In genomic region chr1:32878183-32878582, GRCh38 we compare ENCODE assay signal across 12 cellular contexts. TPM values are rescaled to one million over a fixed set of nuclear protein-coding genes. Genes with fewer than 3 reads are reported as not detected.
DNase-seq lines count a peak whose midpoint lies in the region; ATAC-seq and TF ChIP-seq lines count a peak whose summit lies in the region.
"Had no signal": no experiment of that assay in that cellular context is flagged by ENCODE, and none has a peak within 500 bp of the region (broad histone marks: within the 10 kb centered on the region; RNA-seq: fewer than 3 reads in every experiment).

No MANE protein-coding gene starts in this region.

- no peak for ATAC-seq in sciatic nerve
- no peak for ATAC-seq in GM18511 (IDR thresholded peaks at IDR 0.05; ENCODE audit: unreplicated experiment)
- ATAC-seq: effector memory CD8-positive, alpha-beta T cell had no signal

- no peak for TF ChIP-seq POLR2A in esophagus squamous epithelium (IDR thresholded peaks at IDR 0.05)

- no peak overlapping the region for H3K27ac ChIP-seq in coronary artery
- no peak overlapping the region for H3K27ac ChIP-seq in esophagus squamous epithelium
- H3K27ac ChIP-seq: thyroid gland had no signal

- no peak overlapping the region for H3K4me3 ChIP-seq in coronary artery
- no peak overlapping the region for H3K4me3 ChIP-seq in esophagus squamous epithelium
- H3K4me3 ChIP-seq: right atrium auricular region, thyroid gland had no signal

- DNase-seq in activated CD4-positive, CD25-positive, alpha-beta regulatory T cell treated with anti-CD3 and anti-CD28 coated beads, Interleukin-2, amount 50 U/mL, for 72 hours, result peak; percentile 17
- no peak for DNase-seq in activated CD4-positive, CD25-positive, alpha-beta regulatory T cell (lab: John Stamatoyannopoulos, UW)
- peak; percentile 29 for DNase-seq in NCI-H1694 treated with DMSO at 0.1 percent for 48 hours (lab: John Stamatoyannopoulos, UW)
- DNase-seq in coronary artery (ENCODE audit: low spot score), result peak; percentile 55
- DNase-seq in sciatic nerve (ENCODE audit: low spot score), result peak; percentile 34
- DNase-seq in stimulated activated CD4-positive, alpha-beta T cell treated with anti-CD3 and anti-CD28 coated beads, Interleukin-1b, Interleukin-23, amount 100 ng/mL, for 48 hours, result no peak
- no peak for DNase-seq in esophagus squamous epithelium (lab: John Stamatoyannopoulos, UW)
- DNase-seq: effector memory CD8-positive, alpha-beta T cell; T-helper 9 cell had no signal

- H3K9me3 ChIP-seq in esophagus squamous epithelium, result no peaks in the 10 kb centered on the region
- H3K9me3 ChIP-seq: right atrium auricular region, thyroid gland had no signal

- intact Hi-C loops in sciatic nerve (cut with DNase I) (no loop called here), esophagus squamous epithelium (cut with DNase I) (loop anchor here (10.0 kb wide), 1 partner anchor 163 kb away; no protein-coding TSS in a partner anchor)

- peaks cover 5 to 26% (median 5%) of the 10 kb centered on the region in 3 donors for H3K4me1 ChIP-seq in esophagus squamous epithelium

- no peaks in the 10 kb centered on the region for H3K36me3 ChIP-seq in esophagus squamous epithelium
- H3K36me3 ChIP-seq: right atrium auricular region, thyroid gland had no signal

- no peak for TF ChIP-seq CTCF in coronary artery (IDR thresholded peaks at IDR 0.05)
- TF ChIP-seq CTCF in esophagus squamous epithelium (IDR thresholded peaks at IDR 0.05), result no peak

- WGBS in esophagus squamous epithelium, 2 donors, result 44 to 53% methylated on average over 3 of the region's 6 CpGs

- H3K27me3 ChIP-seq in esophagus squamous epithelium, result peaks cover 0 to 43% (median 0%) of the 10 kb centered on the region in 4 donors
- H3K27me3 ChIP-seq: right atrium auricular region, thyroid gland had no signal

RNA-seq across cellular contexts. Expression of gene FNDC5, which starts 7.5 kb away (rescaled TPM):
- total RNA-seq in sciatic nerve (1.6 TPM), esophagus squamous epithelium (under 1 TPM in 2 of 4 donors, not detected in 2; 0.44 to 0.76 TPM)

RNA-seq across cellular contexts. Expression of gene HPCA, which starts 8.1 kb away (rescaled TPM):
- total RNA-seq in sciatic nerve (0.27 TPM), esophagus squamous epithelium (not detected)
- total RNA-seq: right atrium auricular region, thyroid gland had no signal

RNA-seq across cellular contexts. Expression of gene TMEM54, which starts 23.0 kb away (rescaled TPM):
- total RNA-seq in sciatic nerve (12.3 TPM), esophagus squamous epithelium (100 to 1,000 TPM; 151 to 255 (median 178) TPM)

Comparison
In these comparisons a context has a peak if more than half of its experiments do, and no peak if none do; other contexts are left out.
1. DNase-seq: peak in activated CD4-positive, CD25-positive, alpha-beta regulatory T cell treated with anti-CD3 and anti-CD28 coated beads, Interleukin-2, amount 50 U/mL, for 72 hours (single experiment), NCI-H1694 treated with DMSO at 0.1 percent for 48 hours (single experiment), coronary artery (single experiment) and sciatic nerve (single experiment); none in activated CD4-positive, CD25-positive, alpha-beta regulatory T cell (0 of 4), stimulated activated CD4-positive, alpha-beta T cell treated with anti-CD3 and anti-CD28 coated beads, Interleukin-1b, Interleukin-23, amount 100 ng/mL, for 48 hours (single experiment) and esophagus squamous epithelium (single experiment).
2. RNA of gene TMEM54, which starts 23.0 kb away (total RNA-seq): 151 to 255 TPM in esophagus squamous epithelium; 12.3 TPM in sciatic nerve (single experiment); every median in the first group is over 10 times any median in the second.